Comparison of ENCODE assay signal across 8 cellular contexts in genomic region chr6:30682181-30683117, GRCh38. TPM values are rescaled to one million over a fixed set of nuclear protein-coding genes. Genes with fewer than 3 reads are reported as not detected.
DNase-seq lines count a peak whose midpoint lies in the region; ATAC-seq and TF ChIP-seq lines count a peak whose summit lies in the region.

No MANE protein-coding gene starts in this region.

- H3K4me1 Mint-ChIP-seq in natural killer cell: peaks cover 52 to 80% of the 10 kb centered on the region in 2 donors
- peaks cover 57% of the 10 kb centered on the region for H3K4me1 Mint-ChIP-seq in stimulated activated memory B cell treated with anti-CD40 and anti-IgM and Interleukin-4, amounts not matched to agents 10 μg/mL and 1 μg/mL and 100 μg/mL, for 72 hours

- H3K4me3 ChIP-seq in GM12875 (ENCODE audit: low read depth, low read length): peak overlapping the region; percentile 76
- peak overlapping the region; percentile 70 to 93 (median 80) for H3K4me3 ChIP-seq in esophagus muscularis mucosa

- H3K9me3 ChIP-seq in esophagus muscularis mucosa: no peaks in the 10 kb centered on the region

- WGBS in esophagus muscularis mucosa: 6% methylated on average over 11 of the region's 11 CpGs

- H3K27ac ChIP-seq in esophagus muscularis mucosa (replicated peaks in 1 of 4): peak overlapping the region; percentile 95 to 99 (median 97)

- no peak for TF ChIP-seq EP300 in esophagus muscularis mucosa (IDR thresholded peaks at IDR 0.05)

- TF ChIP-seq POLR2A in esophagus muscularis mucosa (IDR thresholded peaks at IDR 0.05; ENCODE audit: low read depth): peak; percentile 59

- H3K27ac Mint-ChIP-seq in natural killer cell: peak overlapping the region; percentile 91 to 98
- peak overlapping the region; percentile 86 for H3K27ac Mint-ChIP-seq in stimulated activated memory B cell treated with anti-CD40 and anti-IgM and Interleukin-4, amounts not matched to agents 10 μg/mL and 1 μg/mL and 100 μg/mL, for 72 hours

- peaks cover 13 to 40% (median 28%) of the 10 kb centered on the region in 4 donors for H3K36me3 ChIP-seq in esophagus muscularis mucosa

- peak overlapping the region; percentile 96 for H3K4me3 Mint-ChIP-seq in natural killer cell
- peak overlapping the region; percentile 89 for H3K4me3 Mint-ChIP-seq in stimulated activated memory B cell treated with anti-CD40 and anti-IgM and Interleukin-4, amounts not matched to agents 10 μg/mL and 1 μg/mL and 100 μg/mL, for 72 hours

- intact Hi-C loops in esophagus muscularis mucosa (cut with DNase I) (loop anchor here (10.0 kb wide), 1 partner anchor 202 kb away; the partner anchor contains the start of gene DDR1), natural killer cell (cut with micrococcal nuclease) (loop anchor here (1.0 to 5.0 kb wide), 2 partner anchors 35 to 195 kb away; partner anchors contain the start of gene MDC1)

- peak; percentile 97 for DNase-seq in OCI-M1 (lab: John Stamatoyannopoulos, UW)
- peak; percentile 82 for DNase-seq in activated T-cell treated with anti-CD3 and anti-CD28 coated beads, Interleukin-2, amount 50 U/mL, for 1 hour
- peak; percentile 94 for DNase-seq in esophagus muscularis mucosa (ENCODE audit: extremely low spot score)
- DNase-seq in natural killer cell: peak; percentile 82

- H3K27me3 ChIP-seq in esophagus muscularis mucosa: no peaks in the 10 kb centered on the region

- ATAC-seq in HG02759 (IDR thresholded peaks at IDR 0.05; ENCODE audit: unreplicated experiment): peak; percentile 43
- peak; percentile 65 to 88 (median 78) for ATAC-seq in natural killer cell
- peak; percentile 75 for ATAC-seq in stimulated activated memory B cell treated with anti-CD40 and anti-IgM and Interleukin-4, amounts not matched to agents 10 μg/mL and 1 μg/mL and 100 μg/mL, for 72 hours
- ATAC-seq in GM18870 (IDR thresholded peaks at IDR 0.05; ENCODE audit: unreplicated experiment): no peak

- no peaks in the 10 kb centered on the region for H3K27me3 Mint-ChIP-seq in natural killer cell (ENCODE audit: low read depth in 2 of 2)
- H3K27me3 Mint-ChIP-seq in stimulated activated memory B cell treated with anti-CD40 and anti-IgM and Interleukin-4, amounts not matched to agents 10 μg/mL and 1 μg/mL and 100 μg/mL, for 72 hours: no peaks in the 10 kb centered on the region

- no peaks in the 10 kb centered on the region for H3K9me3 Mint-ChIP-seq in natural killer cell
- no peaks in the 10 kb centered on the region for H3K9me3 Mint-ChIP-seq in stimulated activated memory B cell treated with anti-CD40 and anti-IgM and Interleukin-4, amounts not matched to agents 10 μg/mL and 1 μg/mL and 100 μg/mL, for 72 hours

- H3K36me3 Mint-ChIP-seq in natural killer cell: peaks cover 13% of the 10 kb centered on the region
- peaks cover 65% of the 10 kb centered on the region for H3K36me3 Mint-ChIP-seq in stimulated activated memory B cell treated with anti-CD40 and anti-IgM and Interleukin-4, amounts not matched to agents 10 μg/mL and 1 μg/mL and 100 μg/mL, for 72 hours

- TF ChIP-seq CTCF in GM12875 (IDR thresholded peaks at IDR 0.05; ENCODE audit: borderline replicate concordance, insufficient read depth, low read depth, low read length) (no peak), esophagus muscularis mucosa (IDR thresholded peaks at IDR 0.05) (no peak), natural killer cell (IDR thresholded peaks at IDR 0.05) (no peak)

- H3K4me1 ChIP-seq in esophagus muscularis mucosa: peaks cover 57 to 83% (median 79%) of the 10 kb centered on the region in 4 donors

RNA-seq across cellular contexts. Expression of gene PPP1R18, which starts 4.0 kb away (rescaled TPM):
- total RNA-seq in esophagus muscularis mucosa (100 to 1,000 TPM in 1 of 4 donors, 10 to 100 TPM in 3; 39.5 to 104 (median 59.8) TPM), natural killer cell (100 to 1,000 TPM; 183 to 260 (median 219) TPM)

RNA-seq across cellular contexts. Expression of gene NRM, which starts 8.3 kb away (rescaled TPM):
- 10 to 100 TPM in 1 of 4 donors, 1 to 10 TPM in 3; 4.6 to 10.2 (median 6.2) TPM for total RNA-seq in esophagus muscularis mucosa
- 1 to 10 TPM; 7.4 to 8.9 (median 8.7) TPM for total RNA-seq in natural killer cell

RNA-seq across cellular contexts. Expression of gene DHX16, which starts 9.6 kb away (rescaled TPM):
- total RNA-seq in esophagus muscularis mucosa: 10 to 100 TPM; 20.3 to 41.1 (median 31.1) TPM
- 10 to 100 TPM; 27.3 to 35.7 (median 27.7) TPM for total RNA-seq in natural killer cell

RNA-seq across cellular contexts. Expression of gene MDC1, which starts 34.6 kb away (rescaled TPM):
- total RNA-seq in esophagus muscularis mucosa (10 to 100 TPM; 10.8 to 20.3 (median 13.1) TPM), natural killer cell (10 to 100 TPM; 61.2 to 77.0 (median 64.5) TPM)

RNA-seq across cellular contexts. Expression of gene C6orf136, which starts 35.5 kb away (rescaled TPM):
- total RNA-seq in esophagus muscularis mucosa (10 to 100 TPM in 3 of 4 donors, 1 to 10 TPM in 1; 8.0 to 28.2 (median 24.0) TPM), natural killer cell (10 to 100 TPM; 39.4 to 51.4 (median 50.9) TPM)
